ENCODE assay signal across 8 cellular contexts in genomic region chr15:33201376-33202189, GRCh38. TPM values are rescaled to one million over a fixed set of nuclear protein-coding genes. Genes with fewer than 3 reads are reported as not detected.
DNase-seq lines count a peak whose midpoint lies in the region; ATAC-seq and TF ChIP-seq lines count a peak whose summit lies in the region.

No MANE protein-coding gene starts in this region.

- peaks cover 13% of the 10 kb centered on the region for H3K4me1 ChIP-seq in CD8-positive, alpha-beta memory T cell (ENCODE audit: insufficient read depth, low read length)
- H3K4me1 ChIP-seq in right cardiac atrium (ENCODE audit: control insufficient read depth, insufficient read depth, low read length) (no peaks in the 10 kb centered on the region), smooth muscle cell (ENCODE audit: low read depth) (peaks cover 29% of the 10 kb centered on the region)

- peak overlapping the region; percentile 8 for H2AFZ ChIP-seq in smooth muscle cell (ENCODE audit: low read depth)

- peaks cover 0 to 1% of the 10 kb centered on the region in 2 donors for H3K27me3 Mint-ChIP-seq in CD8-positive, alpha-beta memory T cell

- H3K9me3 ChIP-seq in CD8-positive, alpha-beta memory T cell (ENCODE audit: low read length) = no peaks in the 10 kb centered on the region
- no peaks in the 10 kb centered on the region for H3K9me3 ChIP-seq in right cardiac atrium (ENCODE audit: control insufficient read depth, low read length)
- H3K9me3 ChIP-seq in smooth muscle cell (replicated peaks; ENCODE audit: low read depth) = no peaks in the 10 kb centered on the region

- peak; percentile 18 for TF ChIP-seq CTCF in smooth muscle cell (IDR thresholded peaks at IDR 0.05; ENCODE audit: borderline replicate concordance, insufficient read depth, poor library complexity, severe bottlenecking)

- H3K36me3 ChIP-seq in CD8-positive, alpha-beta memory T cell (ENCODE audit: insufficient read depth, low read length) = no peaks in the 10 kb centered on the region
- no peaks in the 10 kb centered on the region for H3K36me3 ChIP-seq in smooth muscle cell (ENCODE audit: low read depth)

- peak overlapping the region; percentile 60 for H3K4me2 ChIP-seq in smooth muscle cell

- no peaks in the 10 kb centered on the region for H3F3A ChIP-seq in smooth muscle cell (ENCODE audit: low read depth)

- peak overlapping the region; percentile 5 to 83 (median 70) for H3K4me3 Mint-ChIP-seq in CD8-positive, alpha-beta memory T cell

- no peaks in the 10 kb centered on the region for H3K36me3 Mint-ChIP-seq in CD8-positive, alpha-beta memory T cell

- no peaks in the 10 kb centered on the region for H4K20me1 ChIP-seq in smooth muscle cell (ENCODE audit: low read depth)

- H3K27ac ChIP-seq in CD8-positive, alpha-beta memory T cell (ENCODE audit: low read depth, low read length) = peak overlapping the region; percentile 20
- no peak overlapping the region for H3K27ac ChIP-seq in right cardiac atrium (ENCODE audit: low read length)
- H3K27ac ChIP-seq in smooth muscle cell (ENCODE audit: low read depth) = peak overlapping the region; percentile 93

- peak overlapping the region; percentile 81 for H3K9ac ChIP-seq in smooth muscle cell (ENCODE audit: low read depth)

- in situ Hi-C loops in KBM-7 (cut with MboI; ENCODE audit: low pct_unique_long_range_greater_than_20kb, low sequenced_read_pairs) = no loop called here

- POLR2A ChIA-PET in CD8-positive, alpha-beta memory T cell (lab: Charles Lee) = no interaction called here

- CTCF ChIA-PET in CD8-positive, alpha-beta memory T cell (lab: Charles Lee) = no interaction called here

- DNase-seq in CD8-positive, alpha-beta memory T cell = peak in 1 of 5 donors; percentile 4
- peak; percentile 92 for DNase-seq in RPMI7951 (ENCODE audit: low read depth)
- DNase-seq in activated naive CD4-positive, alpha-beta T cell treated with Interleukin-2 at 50 U/mL for 16 hours = peak; percentile 63
- DNase-seq in right cardiac atrium = peak in 1 of 3 donors; percentile 51
- no peak for DNase-seq in smooth muscle cell (lab: John Stamatoyannopoulos, UW; ENCODE audit: unreplicated experiment)
- no peak for DNase-seq in KBM-7

- no peaks in the 10 kb centered on the region for H3K27me3 ChIP-seq in CD8-positive, alpha-beta memory T cell (ENCODE audit: insufficient read depth, low read length, poor library complexity, severe bottlenecking)
- H3K27me3 ChIP-seq in right cardiac atrium (ENCODE audit: control insufficient read depth, insufficient read depth) (no peaks in the 10 kb centered on the region), smooth muscle cell (ENCODE audit: low read depth) (peaks cover 16% of the 10 kb centered on the region)

- H3K79me2 ChIP-seq in smooth muscle cell (ENCODE audit: low read depth) = no peaks in the 10 kb centered on the region

- WGBS in right cardiac atrium = 43% methylated on average over 11 of the region's 11 CpGs
- 38% methylated on average over 11 of the region's 11 CpGs for WGBS in smooth muscle cell (ENCODE audit: low lambda C conversion rate)

- intact Hi-C loops in right cardiac atrium (cut with DNase I) = no loop called here

- H3K27ac Mint-ChIP-seq in CD8-positive, alpha-beta memory T cell = peak overlapping the region in 5 of 8 donors; percentile 29 to 73 (median 52)

- peaks cover 10 to 21% (median 12%) of the 10 kb centered on the region in 3 donors for H3K4me1 Mint-ChIP-seq in CD8-positive, alpha-beta memory T cell

- peaks cover 0 to 2% (median 0%) of the 10 kb centered on the region in 5 donors for H3K9me3 Mint-ChIP-seq in CD8-positive, alpha-beta memory T cell

- peak; percentile 86 for ATAC-seq in GM19395 (IDR thresholded peaks at IDR 0.05; ENCODE audit: unreplicated experiment)
- peak; percentile 77 for ATAC-seq in HG03457 (IDR thresholded peaks at IDR 0.05; ENCODE audit: unreplicated experiment)
- peak; percentile 46 to 54 for ATAC-seq in right cardiac atrium

- peak overlapping the region; percentile 46 for H3K4me3 ChIP-seq in CD8-positive, alpha-beta memory T cell (ENCODE audit: low read length)
- H3K4me3 ChIP-seq in right cardiac atrium (ENCODE audit: low read length) (peak overlapping the region; percentile 26), smooth muscle cell (peak overlapping the region; percentile 24)

RNA-seq across cellular contexts. Expression of gene FMN1, which starts 7.1 kb away (rescaled TPM):
- under 1 TPM; 0.11 to 0.24 TPM for total RNA-seq in CD8-positive, alpha-beta memory T cell
- 0.09 TPM for polyA plus RNA-seq in CD8-positive, alpha-beta memory T cell
- total RNA-seq in RPMI7951 (2014; rRNA removed; shearing (Covaris generic)) = 5.0 and 5.8 TPM in 2 replicates
- total RNA-seq in right cardiac atrium = 1 to 10 TPM; 1.7 to 8.5 (median 3.5) TPM
- polyA plus RNA-seq in right cardiac atrium = 0.63 TPM
- total RNA-seq in smooth muscle cell = 4.0 and 21.1 TPM in 2 replicates
- polyA plus RNA-seq in smooth muscle cell = 0.08 and 1.2 TPM in 2 replicates

Comparison
In these comparisons a context has a peak if more than half of its experiments do, and no peak if none do; other contexts are left out.
1. DNase-seq: peak in RPMI7951 (single experiment) and activated naive CD4-positive, alpha-beta T cell treated with Interleukin-2 at 50 U/mL for 16 hours (single experiment); none in smooth muscle cell (single experiment) and KBM-7 (single experiment).
2. Peak in every context shown above with its lines, with median percentiles within 50 percentile points of each other: H3K4me3 ChIP-seq and ATAC-seq.